17 cellular contexts compared by ENCODE assay signal in genomic region chr3:84987709-84988504, GRCh38. TPM values are rescaled to one million over a fixed set of nuclear protein-coding genes. Genes with fewer than 3 reads are reported as not detected.
"Had no signal": no experiment of that assay in that cellular context is flagged by ENCODE, and none has a peak within 500 bp of the region (broad histone marks: within the 10 kb centered on the region; RNA-seq: fewer than 3 reads in every experiment).

No MANE protein-coding gene starts in this region.

- H3K27ac ChIP-seq: ascending aorta, colonic mucosa, heart right ventricle, left lung, spleen had no signal

- H3K27me3 ChIP-seq: ascending aorta, colonic mucosa, heart right ventricle, left lung, spleen, tibial nerve had no signal

- ATAC-seq: activated CD8-positive, alpha-beta T cell treated with anti-CD3 and anti-CD28 coated beads for 36 hours; heart right ventricle; left lung; natural killer cell treated with Interleukin-12 subunit alpha and Interleukin-12 subunit beta and Interleukin-15 and Interleukin-18, amount 100 ng/mL, for 72 hours; sciatic nerve; stimulated activated memory B cell treated with anti-CD40 and anti-IgM and Interleukin-4, amounts not matched to agents 10 μg/mL and 1 μg/mL and 100 μg/mL, for 72 hours had no signal

- H3K9me3 ChIP-seq: ascending aorta, colonic mucosa, heart right ventricle, left lung, spleen, tibial nerve had no signal

- H3K4me3 ChIP-seq: ascending aorta, colonic mucosa, heart right ventricle, left lung, spleen, tibial nerve had no signal

- DNase-seq: activated CD8-positive, alpha-beta memory T cell treated with anti-CD3 and anti-CD28 coated beads, Interleukin-2, amount 50 U/mL, for 48 hours; activated CD8-positive, alpha-beta T cell treated with anti-CD3 and anti-CD28 coated beads for 36 hours; activated naive CD4-positive, alpha-beta T cell; colonic mucosa; effector CD4-positive, alpha-beta T cell; heart right ventricle; islet precursor cell; spleen; stimulated activated CD4-positive, alpha-beta T cell treated with anti-CD3 and anti-CD28 coated beads, Interleukin-1b, Interleukin-23, amount 100 ng/mL, for 48 hours; T-helper 9 cell had no signal

- H3K4me1 ChIP-seq: ascending aorta, colonic mucosa, heart right ventricle, left lung, spleen, tibial nerve had no signal

- H3K36me3 ChIP-seq: ascending aorta, colonic mucosa, heart right ventricle, left lung, spleen, tibial nerve had no signal

RNA-seq across cellular contexts. Expression of gene CADM2, which starts 29.1 kb away (rescaled TPM):
- total RNA-seq: natural killer cell treated with Interleukin-12 subunit alpha and Interleukin-12 subunit beta and Interleukin-15 and Interleukin-18, amount 100 ng/mL, for 72 hours; osteoblast had no signal
